Comparison of ENCODE assay signal across 11 cellular contexts in genomic region chr7:145795132-145795531, GRCh38.
"Had no signal": no experiment of that assay in that cellular context is flagged by ENCODE, and none has a peak within 500 bp of the region (broad histone marks: within the 10 kb centered on the region; RNA-seq: fewer than 3 reads in every experiment).

No MANE protein-coding gene starts in this region.

- H3K9me3 ChIP-seq: HAP-1 had no signal

- H3K4me3 Mint-ChIP-seq: GM23338, H9, HFFc6 had no signal

- FAIRE-seq: H1, H54 had no signal

- H3K27ac Mint-ChIP-seq: GM23338, HFFc6 had no signal

- H3K4me1 ChIP-seq: HAP-1 had no signal

- DNase-seq: GM23248, GOT3, H7, H9, HCEC 1CT, HFFc6 had no signal

- H3K36me3 ChIP-seq: HAP-1 had no signal

- H3K4me3 ChIP-seq: GM23248, GM23338, HAP-1 had no signal

- H3K27ac ChIP-seq: GM23248 had no signal

- ATAC-seq: GM23338, HCT116 had no signal

- H3K4me1 Mint-ChIP-seq: GM23338 had no signal

- H3K9ac ChIP-seq: GM23248 had no signal

- H3K9me3 Mint-ChIP-seq: H9 had no signal

- H2AFZ ChIP-seq: GM23248, GM23338 had no signal

- H3K4me2 ChIP-seq: GM23338 had no signal
